In the genomic region with DNA sequence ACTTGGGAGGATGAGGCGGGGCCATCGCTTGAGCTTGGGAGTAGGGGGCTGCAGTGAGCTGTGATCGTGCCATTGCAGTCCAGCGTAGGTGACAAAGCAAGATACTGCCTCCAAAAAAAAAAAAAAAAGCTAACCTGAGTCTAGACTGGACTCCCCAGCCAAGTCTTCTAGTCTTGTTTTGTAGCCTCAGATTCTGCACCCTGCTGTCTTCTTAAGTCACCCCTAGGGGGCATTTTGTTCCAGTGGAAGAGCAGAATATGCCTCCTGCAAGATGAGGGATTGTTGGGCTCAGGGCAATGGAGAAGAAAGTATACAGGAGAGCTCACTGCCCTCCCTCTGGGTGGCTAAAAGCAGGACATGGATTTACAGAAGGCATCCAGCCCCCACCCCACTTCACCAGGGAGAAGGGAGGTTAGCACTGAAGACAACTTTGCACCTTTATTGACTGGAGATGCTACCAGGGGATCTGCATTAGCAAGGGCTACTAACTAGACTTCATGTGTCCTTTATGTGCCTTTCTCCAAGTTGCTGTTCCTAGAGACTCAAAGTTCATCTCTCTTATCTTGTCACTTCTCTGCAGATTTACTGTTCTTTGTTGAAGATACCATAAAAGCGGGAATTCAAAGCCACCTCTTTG, we compare ENCODE assay signal across 9 cellular contexts. TPM values are rescaled to one million over a fixed set of nuclear protein-coding genes. Genes with fewer than 3 reads are reported as not detected.
DNase-seq lines count a peak whose midpoint lies in the region; ATAC-seq, FAIRE-seq and TF ChIP-seq lines count a peak whose summit lies in the region.
"Had no signal": no experiment of that assay in that cellular context is flagged by ENCODE, and none has a peak within 500 bp of the region (broad histone marks: within the 10 kb centered on the region; RNA-seq: fewer than 3 reads in every experiment).

No MANE protein-coding gene starts in this region.

- H3K4me2 ChIP-seq in OCI-LY3 (ENCODE audit: low read length) = no peak overlapping the region

- H3K36me3 Mint-ChIP-seq in nephron (ENCODE audit: low read depth) = no peaks in the 10 kb centered on the region

- H3K27ac ChIP-seq in OCI-LY3 (ENCODE audit: low read length) (no peak overlapping the region), coronary artery (no peak overlapping the region)
- H3K27ac ChIP-seq: parathyroid adenoma had no signal

- no peaks in the 10 kb centered on the region for H3K9me3 Mint-ChIP-seq in nephron

- H3K4me1 ChIP-seq in OCI-LY3 (ENCODE audit: low read length) = no peaks in the 10 kb centered on the region
- H3K4me1 ChIP-seq: parathyroid adenoma had no signal

- ATAC-seq in GM18502 (IDR thresholded peaks at IDR 0.05; ENCODE audit: poor library complexity, unreplicated experiment) (no peak), GM18511 (IDR thresholded peaks at IDR 0.05; ENCODE audit: unreplicated experiment) (no peak)

- H4K20me1 ChIP-seq in OCI-LY3 (ENCODE audit: insufficient read depth, low read length) = no peaks in the 10 kb centered on the region

- H3K9ac ChIP-seq in OCI-LY3 (ENCODE audit: low read length) = no peak overlapping the region
- H3K9ac ChIP-seq: parathyroid adenoma had no signal

- DNase-seq in EL = peak; percentile 51
- DNase-seq in H54 (ENCODE audit: insufficient read length, low spot score) = peak; percentile 55
- peak; percentile 14 for DNase-seq in coronary artery (ENCODE audit: low spot score)
- DNase-seq in occipital lobe (lab: John Stamatoyannopoulos, UW) = no peak

- H3K27ac Mint-ChIP-seq in nephron = no peak overlapping the region

- H3K27me3 ChIP-seq in OCI-LY3 (ENCODE audit: low read depth, low read length) = peaks cover 9% of the 10 kb centered on the region

- TF ChIP-seq CTCF in OCI-LY3 (IDR thresholded peaks at IDR 0.05; ENCODE audit: low read depth, low read length) (peak; percentile 62), coronary artery (IDR thresholded peaks at IDR 0.05) (no peak), nephron (IDR thresholded peaks at IDR 0.05; ENCODE audit: unreplicated experiment in 3 of 3) (peak in 2 of 3 experiments; percentile 8 to 24)

- no peak overlapping the region for H2AFZ ChIP-seq in OCI-LY3 (ENCODE audit: low read depth, low read length)
- H2AFZ ChIP-seq: parathyroid adenoma had no signal

- no peaks in the 10 kb centered on the region for H3K4me1 Mint-ChIP-seq in nephron

- no peak for FAIRE-seq in H54 (lab: Jason Lieb, UNC)

- H3K4me3 Mint-ChIP-seq in nephron = no peak overlapping the region

- H3K36me3 ChIP-seq in OCI-LY3 (replicated peaks; ENCODE audit: low read depth, low read length) = no peaks in the 10 kb centered on the region

- peaks cover 15% of the 10 kb centered on the region for H3K27me3 Mint-ChIP-seq in nephron (ENCODE audit: low read depth)

- no peaks in the 10 kb centered on the region for H3K9me3 ChIP-seq in OCI-LY3 (ENCODE audit: insufficient read depth, low read length)

- no peak for TF ChIP-seq POLR2A in H54 (IDR thresholded peaks at IDR 0.05; ENCODE audit: low read depth, low read length)

- no peak overlapping the region for H3K4me3 ChIP-seq in OCI-LY3 (ENCODE audit: low read length)
- no peak overlapping the region for H3K4me3 ChIP-seq in coronary artery

- no peaks in the 10 kb centered on the region for H3K79me2 ChIP-seq in OCI-LY3 (ENCODE audit: low read length)
- H3K79me2 ChIP-seq: parathyroid adenoma had no signal

RNA-seq across cellular contexts. Expression of gene RNF187, which starts 15.3 kb away (rescaled TPM):
- total RNA-seq in occipital lobe = 61.9 TPM

RNA-seq across cellular contexts. Expression of gene TRIM17, which starts 55.2 kb away (rescaled TPM):
- 0.78 TPM for total RNA-seq in occipital lobe
